ENCODE assay signal across 20 cellular contexts in genomic region chr3:23923786-23924185, GRCh38.
DNase-seq lines count a peak whose midpoint lies in the region; ATAC-seq and TF ChIP-seq lines count a peak whose summit lies in the region.
"Had no signal": no experiment of that assay in that cellular context is flagged by ENCODE, and none has a peak within 500 bp of the region (broad histone marks: within the 10 kb centered on the region; RNA-seq: fewer than 3 reads in every experiment).

No MANE protein-coding gene starts in this region.

- H3K4me3 ChIP-seq in effector memory CD4-positive, alpha-beta T cell (ENCODE audit: insufficient read depth, low read depth, low read length, poor library complexity, severe bottlenecking): no peak overlapping the region
- H3K4me3 ChIP-seq: gastrocnemius medialis, upper lobe of left lung had no signal

- H3K4me1 Mint-ChIP-seq in nephron: peaks cover 21% of the 10 kb centered on the region
- peaks cover 8 to 16% of the 10 kb centered on the region in 2 donors for H3K4me1 Mint-ChIP-seq in effector memory CD8-positive, alpha-beta T cell (ENCODE audit: low read depth in 2 of 2)

- peak overlapping the region; percentile 9 to 62 (median 33) for H3K27ac Mint-ChIP-seq in nephron
- no peak overlapping the region for H3K27ac Mint-ChIP-seq in effector memory CD8-positive, alpha-beta T cell
- H3K27ac Mint-ChIP-seq: activated CD4-positive, alpha-beta memory T cell treated with anti-CD3 and anti-CD28 coated beads for 36 hours; activated T-helper 1 cell treated with anti-CD3 and anti-CD28 coated beads, Interleukin-12 subunit alpha, Interleukin-12 subunit beta, Interleukin-2, Interleukin-4 antibody, amounts not matched to agents 30 ng/mL and 10 ng/mL and 1 ng/mL, durations not matched to agents 14 hours and 24 hours and 36 hours; CD14-positive monocyte had no signal

- no peak for TF ChIP-seq CTCF in nephron (IDR thresholded peaks at IDR 0.05; ENCODE audit: unreplicated experiment in 3 of 3)

- peaks cover 17% of the 10 kb centered on the region for H3K36me3 ChIP-seq in effector memory CD4-positive, alpha-beta T cell (ENCODE audit: control insufficient read depth, insufficient read depth, low read length)

- peaks cover 2% of the 10 kb centered on the region for H3K4me1 ChIP-seq in effector memory CD4-positive, alpha-beta T cell (ENCODE audit: control insufficient read depth, insufficient read depth, low read length, poor library complexity, severe bottlenecking)

- peak overlapping the region in 2 of 3 experiments; percentile 3 to 13 for H3K4me3 Mint-ChIP-seq in nephron
- no peak overlapping the region for H3K4me3 Mint-ChIP-seq in effector memory CD8-positive, alpha-beta T cell
- H3K4me3 Mint-ChIP-seq: activated CD4-positive, alpha-beta memory T cell treated with anti-CD3 and anti-CD28 coated beads for 36 hours; activated T-helper 1 cell treated with anti-CD3 and anti-CD28 coated beads, Interleukin-12 subunit alpha, Interleukin-12 subunit beta, Interleukin-2, Interleukin-4 antibody, amounts not matched to agents 30 ng/mL and 10 ng/mL and 1 ng/mL, durations not matched to agents 14 hours and 24 hours and 36 hours; CD14-positive monocyte had no signal

- no peaks in the 10 kb centered on the region for H3K27me3 Mint-ChIP-seq in nephron (ENCODE audit: low read depth)
- no peaks in the 10 kb centered on the region for H3K27me3 Mint-ChIP-seq in effector memory CD8-positive, alpha-beta T cell
- H3K27me3 Mint-ChIP-seq: activated CD4-positive, alpha-beta memory T cell treated with anti-CD3 and anti-CD28 coated beads for 36 hours had no signal

- DNase-seq in DMS 273 treated with DMSO at 0.1 percent for 48 hours (lab: John Stamatoyannopoulos, UW) (peak; percentile 27), NCI-H524 (lab: John Stamatoyannopoulos, UW) (peak; percentile 36 to 73), dedifferentiated amniotic fluid mesenchymal stem cell (ENCODE audit: extremely low spot score) (peak; percentile 59), AG08396 (ENCODE audit: low spot score) (no peak)
- no peak for DNase-seq in effector memory CD8-positive, alpha-beta T cell
- no peak for DNase-seq in effector memory CD4-positive, alpha-beta T cell
- DNase-seq: activated CD4-positive, alpha-beta memory T cell treated with anti-CD3 and anti-CD28 coated beads for 36 hours; amniotic stem cell; gastrocnemius medialis; islet precursor cell; KG1; NCI-H1417 treated with DMSO at 0.1 percent for 48 hours; SHP77 treated with DMSO at 0.1 percent for 48 hours; stimulated activated CD4-positive, alpha-beta T cell treated with anti-CD3 and anti-CD28 coated beads, Interleukin-2, amount 100 ng/mL, for 48 hours; T-helper 9 cell; upper lobe of left lung had no signal

- H3K27ac ChIP-seq in effector memory CD4-positive, alpha-beta T cell (ENCODE audit: insufficient read depth, low read length, poor library complexity, severe bottlenecking): no peak overlapping the region
- H3K27ac ChIP-seq: gastrocnemius medialis, upper lobe of left lung had no signal

- ATAC-seq in effector memory CD8-positive, alpha-beta T cell (replicated peaks): no peak
- no peak for ATAC-seq in HG03469 (IDR thresholded peaks at IDR 0.05; ENCODE audit: unreplicated experiment)
- ATAC-seq: gastrocnemius medialis had no signal

- no peaks in the 10 kb centered on the region for H3K27me3 ChIP-seq in effector memory CD4-positive, alpha-beta T cell (replicated peaks; ENCODE audit: control insufficient read depth, insufficient read depth, low read length, poor library complexity, severe bottlenecking)
- H3K27me3 ChIP-seq: gastrocnemius medialis, upper lobe of left lung had no signal

- H3K9me3 ChIP-seq in effector memory CD4-positive, alpha-beta T cell (ENCODE audit: control insufficient read depth, low read length): no peaks in the 10 kb centered on the region
- H3K9me3 ChIP-seq: gastrocnemius medialis, upper lobe of left lung had no signal

- H3K9me3 Mint-ChIP-seq in nephron: no peaks in the 10 kb centered on the region
- H3K9me3 Mint-ChIP-seq in effector memory CD8-positive, alpha-beta T cell: no peaks in the 10 kb centered on the region
- H3K9me3 Mint-ChIP-seq: activated CD4-positive, alpha-beta memory T cell treated with anti-CD3 and anti-CD28 coated beads for 36 hours; activated T-helper 1 cell treated with anti-CD3 and anti-CD28 coated beads, Interleukin-12 subunit alpha, Interleukin-12 subunit beta, Interleukin-2, Interleukin-4 antibody, amounts not matched to agents 30 ng/mL and 10 ng/mL and 1 ng/mL, durations not matched to agents 14 hours and 24 hours and 36 hours had no signal

- H3K36me3 Mint-ChIP-seq in nephron (ENCODE audit: low read depth): peaks cover 56% of the 10 kb centered on the region
- peaks cover 35% of the 10 kb centered on the region for H3K36me3 Mint-ChIP-seq in effector memory CD8-positive, alpha-beta T cell (ENCODE audit: insufficient read depth)

Comparison
In these comparisons a context has a peak if more than half of its experiments do, and no peak if none do; other contexts are left out.
1. DNase-seq: peak in DMS 273 treated with DMSO at 0.1 percent for 48 hours (single experiment), NCI-H524 (2 of 2) and dedifferentiated amniotic fluid mesenchymal stem cell (single experiment); none in effector memory CD8-positive, alpha-beta T cell (0 of 3), AG08396 (single experiment) and effector memory CD4-positive, alpha-beta T cell (0 of 3).
2. H3K27ac Mint-ChIP-seq: peak in nephron (3 of 3); none in effector memory CD8-positive, alpha-beta T cell (0 of 2).
3. H3K4me3 Mint-ChIP-seq: peak in nephron (2 of 3); none in effector memory CD8-positive, alpha-beta T cell (0 of 2).